ENCODE assay signal across 18 cellular contexts in genomic region chr4:37936889-37937498, GRCh38. TPM values are rescaled to one million over a fixed set of nuclear protein-coding genes. Genes with fewer than 3 reads are reported as not detected.
A peak's percentile ranks its signal among the peaks of the same experiment; 100 is the strongest.
DNase-seq lines count a peak whose midpoint lies in the region; ATAC-seq and TF ChIP-seq lines count a peak whose summit lies in the region.
"Had no signal": no experiment of that assay in that cellular context is flagged by ENCODE, and none has a peak within 500 bp of the region (broad histone marks: within the 10 kb centered on the region; RNA-seq: fewer than 3 reads in every experiment).

No MANE protein-coding gene starts in this region.

- 0 out of 2 replicates have a peak, but pooled peaks have one; percentile 3 for TF ChIP-seq CTCF in AG04450 (IDR thresholded peaks at IDR 0.05; ENCODE audit: low read depth, low read length)
- no peak for TF ChIP-seq CTCF in NB4 (IDR thresholded peaks at IDR 0.05; ENCODE audit: low read depth, low read length)
- peak; percentile 15 for TF ChIP-seq CTCF in fibroblast of villous mesenchyme (IDR thresholded peaks at IDR 0.05; ENCODE audit: insufficient read depth, low read depth, low read length)

- H3K18ac ChIP-seq in mesenchymal stem cell (ENCODE audit: low read depth in 1 of 2, low read length in 2 of 2), result no peak overlapping the region

- CTCF ChIA-PET in AG04450 (lab: Charles Lee), result interaction anchor here (0.6 kb wide), 1 partner anchor 116 kb away, joined by 3 read pairs; no protein-coding TSS in a partner anchor

- H3K27ac ChIP-seq in AG04450 (ENCODE audit: low read depth, low read length) (no peak overlapping the region), mesenchymal stem cell (ENCODE audit: low read length, poor library complexity, severe bottlenecking) (no peak overlapping the region)

- no peak for TF ChIP-seq POLR2A in NB4 (IDR thresholded peaks at IDR 0.05; ENCODE audit: extremely low read depth, insufficient read length)

- H2AFZ ChIP-seq in mesenchymal stem cell (ENCODE audit: low read depth, low read length), result no peak overlapping the region

- no peak overlapping the region for H2BK5ac ChIP-seq in mesenchymal stem cell (ENCODE audit: low read depth, low read length, poor library complexity, severe bottlenecking)

- H2BK12ac ChIP-seq in mesenchymal stem cell (ENCODE audit: low read length in 2 of 2), result no peak overlapping the region

- H3K9me3 ChIP-seq in AG04450 (ENCODE audit: control insufficient read depth, insufficient read depth, low read length) (no peaks in the 10 kb centered on the region), mesenchymal stem cell (ENCODE audit: control insufficient read depth, low read length) (no peaks in the 10 kb centered on the region)

- no peak overlapping the region for H3K23ac ChIP-seq in mesenchymal stem cell (ENCODE audit: low read length in 2 of 2)

- H3K4me2 ChIP-seq in mesenchymal stem cell (ENCODE audit: low read length, poor library complexity, severe bottlenecking), result no peak overlapping the region

- H4K91ac ChIP-seq in mesenchymal stem cell (ENCODE audit: low read length), result no peak overlapping the region

- H3K9ac ChIP-seq in mesenchymal stem cell (ENCODE audit: low read length), result no peak overlapping the region

- H2BK120ac ChIP-seq in mesenchymal stem cell (ENCODE audit: low read depth, low read length), result no peak overlapping the region

- H3K36me3 ChIP-seq in mesenchymal stem cell (ENCODE audit: control insufficient read depth in 1 of 2, insufficient read depth in 2 of 2, low read depth in 1 of 2, low read length in 2 of 2), result no peaks in the 10 kb centered on the region

- no peak overlapping the region for H2BK15ac ChIP-seq in mesenchymal stem cell (ENCODE audit: low read depth, poor library complexity, severe bottlenecking)

- H3K4ac ChIP-seq in mesenchymal stem cell (ENCODE audit: low read depth in 1 of 2, low read length in 2 of 2), result no peak overlapping the region

- peak overlapping the region; percentile 4 for H4K8ac ChIP-seq in mesenchymal stem cell (ENCODE audit: low read length)

- WGBS in mesenchymal stem cell, result 57% methylated on average over 6 of the region's 7 CpGs

- no peaks in the 10 kb centered on the region for H3K79me1 ChIP-seq in mesenchymal stem cell (replicated peaks; ENCODE audit: low read length, poor library complexity, severe bottlenecking)

- H3K4me3 ChIP-seq in AG04450 (ENCODE audit: low read depth, low read length), result no peak overlapping the region
- H3K4me3 ChIP-seq in NB4 (ENCODE audit: low read depth, low read length), result no peak overlapping the region
- no peak overlapping the region for H3K4me3 ChIP-seq in fibroblast of villous mesenchyme (ENCODE audit: low read depth, low read length)
- no peak overlapping the region for H3K4me3 ChIP-seq in mesenchymal stem cell (ENCODE audit: insufficient read depth in 1 of 2, low read depth in 1 of 2, low read length in 2 of 2)

- H3K27me3 ChIP-seq in AG04450 (ENCODE audit: control insufficient read depth, insufficient read depth, low read length), result peaks cover 7% of the 10 kb centered on the region
- peaks cover 9 to 19% of the 10 kb centered on the region in 2 experiments for H3K27me3 ChIP-seq in mesenchymal stem cell (ENCODE audit: control insufficient read depth in 1 of 2, insufficient read depth in 1 of 2, low read length in 2 of 2)

- ATAC-seq in GM21367 (IDR thresholded peaks at IDR 0.05; ENCODE audit: unreplicated experiment), result no peak

- no peak overlapping the region for H3K14ac ChIP-seq in mesenchymal stem cell (ENCODE audit: low read length in 2 of 2)

- no peak overlapping the region for H2AK5ac ChIP-seq in mesenchymal stem cell (ENCODE audit: low read length, severe bottlenecking)

- no peaks in the 10 kb centered on the region for H3K4me1 ChIP-seq in mesenchymal stem cell (ENCODE audit: control insufficient read depth, insufficient read depth, low read depth, low read length)

- DNase-seq in AG04450 (ENCODE audit: low read depth, low spot score) (no peak), NB4 (ENCODE audit: low read depth) (peak; percentile 33), fibroblast of villous mesenchyme (ENCODE audit: low read depth) (peak; percentile 29), mesenchymal stem cell (no peak), SIG-M5 treated with dmso at 0.1 percent for 504 hours (lab: John Stamatoyannopoulos, UW; ENCODE audit: unreplicated experiment) (no peak), NCI-H1105 treated with DMSO at 0.1 percent for 48 hours (lab: John Stamatoyannopoulos, UW) (no peak), NCI-H2081 (lab: John Stamatoyannopoulos, UW) (no peak)
- DNase-seq: activated CD4-positive, alpha-beta T cell treated with anti-CD3 and anti-CD28 coated beads for 4 hours; activated CD8-positive, alpha-beta memory T cell treated with anti-CD3 and anti-CD28 coated beads, Interleukin-2, amount 50 U/mL, for 4 hours; activated naive CD4-positive, alpha-beta T cell; CD4-positive, alpha-beta T cell; DND-41; glutamatergic neuron; NCI-H1417; SHP77 treated with DMSO at 0.1 percent for 48 hours; stimulated activated naive CD4-positive, alpha-beta T cell treated with Interleukin-2 at 50 U/mL for 16 hours; T-helper 9 cell had no signal

- POLR2A ChIA-PET in AG04450 (lab: Yijun Ruan, JAX), result no interaction called here

RNA-seq across cellular contexts. Expression of gene PTTG2, which starts 23.2 kb away (rescaled TPM):
- not detected in 2 replicates for polyA plus RNA-seq in AG04450 (2011; rRNA removed)
- not detected in 2 replicates for polyA minus RNA-seq in AG04450 (2011; rRNA and poly(A)+ RNA removed)
- 0.43 and 0.64 TPM in 2 replicates for total RNA-seq in fibroblast of villous mesenchyme
- not detected for polyA plus RNA-seq in mesenchymal stem cell (2013, experiment 1 of 2)
- not detected for polyA plus RNA-seq in mesenchymal stem cell (2013, experiment 2 of 2)

RNA-seq across cellular contexts. Expression of gene TBC1D1, which starts 46.1 kb away (rescaled TPM):
- polyA plus RNA-seq in AG04450 (2011; rRNA removed), result 37.0 and 50.7 TPM in 2 replicates
- polyA minus RNA-seq in AG04450 (2011; rRNA and poly(A)+ RNA removed), result 52.5 and 54.2 TPM in 2 replicates
- 101 and 112 TPM in 2 replicates for total RNA-seq in fibroblast of villous mesenchyme
- polyA plus RNA-seq in mesenchymal stem cell (2013, experiment 1 of 2), result 48.0 TPM
- 48.1 TPM for polyA plus RNA-seq in mesenchymal stem cell (2013, experiment 2 of 2)

Comparison
In these comparisons a context has a peak if more than half of its experiments do, and no peak if none do; other contexts are left out.
1. DNase-seq: peak in NB4 (single experiment) and fibroblast of villous mesenchyme (single experiment); none in AG04450 (single experiment), mesenchymal stem cell (single experiment), SIG-M5 treated with dmso at 0.1 percent for 504 hours (single experiment), NCI-H1105 treated with DMSO at 0.1 percent for 48 hours (single experiment) and NCI-H2081 (0 of 2).